Comparison of ENCODE assay signal across 8 cellular contexts in genomic region chr9:111630182-111631070, GRCh38. TPM values are rescaled to one million over a fixed set of nuclear protein-coding genes. Genes with fewer than 3 reads are reported as not detected.
DNase-seq lines count a peak whose midpoint lies in the region; ATAC-seq and TF ChIP-seq lines count a peak whose summit lies in the region.

No MANE protein-coding gene starts in this region.

- TF ChIP-seq POLR2A in prostate gland (IDR thresholded peaks at IDR 0.05) = no peak

- H3K27ac ChIP-seq in RWPE1 = peak overlapping the region; percentile 82
- H3K27ac ChIP-seq in prostate gland = peak overlapping the region; percentile 84 to 86

- CTCF ChIA-PET in RWPE1 (lab: Yijun Ruan, JAX) = interaction anchor here (0.6 to 1.7 kb wide), 4 partner anchors 9 to 856 kb away, joined by 3 to 4 read pairs (median 4); no protein-coding TSS in a partner anchor

- H3K4me3 ChIP-seq in fibroblast of pulmonary artery (replicated peaks; ENCODE audit: low read depth, low read length) (peak overlapping the region; percentile 90), prostate gland (peak overlapping the region; percentile 94 to 97)

- peak; percentile 16 for ATAC-seq in HG02763 (IDR thresholded peaks at IDR 0.05; ENCODE audit: unreplicated experiment)

- no peaks in the 10 kb centered on the region for H3K4me1 ChIP-seq in prostate gland (replicated peaks)

- DNase-seq in NOMO-1 treated with DMSO at 0.1 percent for 48 hours (lab: John Stamatoyannopoulos, UW; ENCODE audit: unreplicated experiment) = peak; percentile 44
- no peak for DNase-seq in NOMO-1 treated with dmso at 0.1 percent for 144 hours (lab: John Stamatoyannopoulos, UW; ENCODE audit: unreplicated experiment)
- DNase-seq in RWPE1 (ENCODE audit: low spot score) = no peak
- no peak for DNase-seq in fibroblast of pulmonary artery (ENCODE audit: low read depth)
- DNase-seq in prostate gland (ENCODE audit: low spot score) = no peak
- DNase-seq in stimulated activated CD4-positive, alpha-beta T cell treated with anti-CD3 and anti-CD28 coated beads, Interleukin-4, amount 100 ng/mL, for 1 hour = no peak
- no peak for DNase-seq in effector CD4-positive, alpha-beta T cell

- no peaks in the 10 kb centered on the region for H3K27me3 ChIP-seq in prostate gland (replicated peaks; ENCODE audit: insufficient read depth)

- intact Hi-C loops in prostate gland (cut with DNase I) = no loop called here

- WGBS in prostate gland = 5% methylated on average over 22 of the region's 22 CpGs

- TF ChIP-seq CTCF in RWPE1 (conservative IDR thresholded peaks at IDR 0.05; ENCODE audit: low read depth) = no peak
- TF ChIP-seq CTCF in fibroblast of pulmonary artery (IDR thresholded peaks at IDR 0.05; ENCODE audit: low read length, missing control alignments) = no peak
- no peak for TF ChIP-seq CTCF in prostate gland (IDR thresholded peaks at IDR 0.05)

- POLR2A ChIA-PET in RWPE1 (lab: Yijun Ruan, JAX; ENCODE audit: low non-redundant PET) = interaction anchor here (0.6 to 1.4 kb wide), 2 partner anchors 32 to 283 kb away, joined by 3 to 8 read pairs; partner anchors contain the start of gene PTGR1

- no peaks in the 10 kb centered on the region for H3K9me3 ChIP-seq in prostate gland

- H3K36me3 ChIP-seq in prostate gland = no peaks in the 10 kb centered on the region

RNA-seq across cellular contexts. Expression of gene DNAJC25, which starts 0.7 kb away (rescaled TPM):
- 10 to 100 TPM; 11.7 to 13.5 TPM for total RNA-seq in prostate gland

RNA-seq across cellular contexts. Expression of gene GNG10, which starts 31.0 kb away (rescaled TPM):
- 10 to 100 TPM; 51.2 to 73.0 TPM for total RNA-seq in prostate gland

RNA-seq across cellular contexts. Expression of gene PTGR1, which starts 31.0 kb away (rescaled TPM):
- 100 to 1,000 TPM in 1 of 2 donors, 10 to 100 TPM in 1; 43.9 to 110 TPM for total RNA-seq in prostate gland
